9 cellular contexts compared by ENCODE assay signal in the genomic region with DNA sequence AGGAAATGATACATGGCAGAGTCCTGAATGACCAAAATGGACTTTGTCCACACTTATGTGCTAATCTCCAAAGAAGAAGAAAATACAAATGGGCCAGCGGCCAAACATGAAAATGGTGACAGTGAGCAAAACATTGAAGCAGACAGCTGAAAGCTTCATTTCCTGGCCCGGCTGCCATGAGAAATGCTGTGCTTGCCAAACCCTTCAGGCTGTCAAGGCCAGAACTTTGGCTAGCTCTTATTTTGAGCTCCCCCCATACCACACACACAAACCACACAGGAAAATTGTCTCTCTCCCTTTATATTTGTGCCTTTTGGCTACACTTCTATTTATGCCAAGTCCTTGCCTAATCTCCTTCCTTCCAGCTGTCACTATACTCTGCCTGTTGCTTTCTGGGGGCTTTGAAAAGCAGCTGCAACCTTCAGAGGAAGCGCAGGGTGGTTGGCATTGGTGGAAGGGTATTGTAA.
A peak's percentile ranks its signal among the peaks of the same experiment; 100 is the strongest.
DNase-seq lines count a peak whose midpoint lies in the region; ATAC-seq and TF ChIP-seq lines count a peak whose summit lies in the region.
"Had no signal": no experiment of that assay in that cellular context is flagged by ENCODE, and none has a peak within 500 bp of the region (broad histone marks: within the 10 kb centered on the region; RNA-seq: fewer than 3 reads in every experiment).

No MANE protein-coding gene starts in this region.

- no peaks in the 10 kb centered on the region for H3K27me3 Mint-ChIP-seq in effector memory CD8-positive, alpha-beta T cell
- H3K27me3 Mint-ChIP-seq: IgD-negative memory B cell had no signal

- DNase-seq in DND-41 (peak; percentile 27), SK-N-MC (ENCODE audit: low read depth, low spot score) (no peak), glomerular visceral epithelial cell (ENCODE audit: extremely low spot score) (peak; percentile 36), prostate gland (ENCODE audit: low spot score) (peak; percentile 47), AG08396 (ENCODE audit: low spot score) (no peak)
- no peak for DNase-seq in effector memory CD8-positive, alpha-beta T cell

- H3K27ac Mint-ChIP-seq in effector memory CD8-positive, alpha-beta T cell: no peak overlapping the region
- H3K27ac Mint-ChIP-seq: IgD-negative memory B cell had no signal

- 45% methylated on average over 3 of the region's 3 CpGs for WGBS in prostate gland

- H3K9me3 ChIP-seq in DND-41 (ENCODE audit: insufficient read depth, low read length, severe bottlenecking) (peaks cover 3% of the 10 kb centered on the region), SK-N-MC (ENCODE audit: low read depth, low read length) (no peaks in the 10 kb centered on the region), prostate gland (no peaks in the 10 kb centered on the region)

- H3K27ac ChIP-seq in DND-41 (ENCODE audit: low read length) (peak overlapping the region; percentile 19; the same call in 1 of the 2 replicates), SK-N-MC (peak overlapping the region; percentile 76), prostate gland (peak overlapping the region; percentile 79 to 80)

- H3K36me3 Mint-ChIP-seq in effector memory CD8-positive, alpha-beta T cell (ENCODE audit: insufficient read depth): no peaks in the 10 kb centered on the region

- intact Hi-C loops in prostate gland (cut with DNase I): loop anchor here (5.0 to 10.0 kb wide), 2 partner anchors 101 to 654 kb away; no protein-coding TSS in a partner anchor

- H3K4me2 ChIP-seq in DND-41 (ENCODE audit: insufficient read depth, low read length): 0 out of 2 replicates have a peak overlapping the region, but pooled peaks have one; percentile 3

- H3K4me1 Mint-ChIP-seq in effector memory CD8-positive, alpha-beta T cell (ENCODE audit: low read depth in 2 of 2): peaks cover 0 to 6% of the 10 kb centered on the region in 2 donors

- H3K9me3 Mint-ChIP-seq in effector memory CD8-positive, alpha-beta T cell: peaks cover 0 to 7% of the 10 kb centered on the region in 2 donors

- H3K4me3 ChIP-seq in DND-41 (ENCODE audit: low read depth in 1 of 2, low read length in 2 of 2) (no peak overlapping the region), SK-N-MC (peak overlapping the region; percentile 17; the same call in 1 of the 2 replicates), prostate gland (no peak overlapping the region)

- no peaks in the 10 kb centered on the region for H4K20me1 ChIP-seq in DND-41 (ENCODE audit: insufficient read depth, low read length)

- H3K9ac ChIP-seq in DND-41 (ENCODE audit: low read depth, low read length): no peak overlapping the region
- H3K9ac ChIP-seq in SK-N-MC (ENCODE audit: insufficient read length): no peak overlapping the region

- no peak overlapping the region for H3K4me3 Mint-ChIP-seq in effector memory CD8-positive, alpha-beta T cell
- H3K4me3 Mint-ChIP-seq: IgD-negative memory B cell had no signal

- ATAC-seq in DND-41 (ENCODE audit: insufficient read depth, low read depth): peak; percentile 83
- no peak for ATAC-seq in HG03108 (IDR thresholded peaks at IDR 0.05; ENCODE audit: unreplicated experiment)
- ATAC-seq in effector memory CD8-positive, alpha-beta T cell (replicated peaks): no peak
- ATAC-seq in HG03520 (IDR thresholded peaks at IDR 0.05; ENCODE audit: unreplicated experiment): no peak

- H3K4me1 ChIP-seq in DND-41 (ENCODE audit: insufficient read depth, low read length) (peaks cover 14% of the 10 kb centered on the region), prostate gland (replicated peaks) (peaks cover 10% of the 10 kb centered on the region)

- H3K79me2 ChIP-seq in DND-41 (ENCODE audit: insufficient read depth, low read length): no peaks in the 10 kb centered on the region

- H3K36me3 ChIP-seq in DND-41 (ENCODE audit: insufficient read depth, low read length) (no peaks in the 10 kb centered on the region), SK-N-MC (ENCODE audit: insufficient read depth, low read length) (no peaks in the 10 kb centered on the region), prostate gland (no peaks in the 10 kb centered on the region)

- no peak for TF ChIP-seq POLR2A in prostate gland (IDR thresholded peaks at IDR 0.05)

- H2AFZ ChIP-seq in DND-41 (ENCODE audit: low read depth, low read length): no peak overlapping the region

- H3K27me3 ChIP-seq in DND-41 (ENCODE audit: insufficient read depth, low read length, poor library complexity) (no peaks in the 10 kb centered on the region), prostate gland (replicated peaks; ENCODE audit: insufficient read depth) (no peaks in the 10 kb centered on the region)

- no peak for TF ChIP-seq CTCF in DND-41 (IDR thresholded peaks at IDR 0.05; ENCODE audit: borderline replicate concordance, extremely low read depth, low read length, poor library complexity, severe bottlenecking)
- no peak for TF ChIP-seq CTCF in prostate gland (IDR thresholded peaks at IDR 0.05)

Comparison
In these comparisons a context has a peak if more than half of its experiments do, and no peak if none do; other contexts are left out.
1. DNase-seq: peak in DND-41 (single experiment), glomerular visceral epithelial cell (single experiment) and prostate gland (single experiment); none in SK-N-MC (single experiment), AG08396 (single experiment) and effector memory CD8-positive, alpha-beta T cell (0 of 3).
2. H3K27ac ChIP-seq: peak in every context shown above with its lines; median percentile 80 in prostate gland; 76 in SK-N-MC; 19 in DND-41.